10 cellular contexts compared by ENCODE assay signal in genomic region chr3:71132995-71133730, GRCh38.
DNase-seq lines count a peak whose midpoint lies in the region; ATAC-seq and TF ChIP-seq lines count a peak whose summit lies in the region.
"Had no signal": no experiment of that assay in that cellular context is flagged by ENCODE, and none has a peak within 500 bp of the region (broad histone marks: within the 10 kb centered on the region; RNA-seq: fewer than 3 reads in every experiment).

No MANE protein-coding gene starts in this region.

- H3K4me3 Mint-ChIP-seq in WTC11: peak overlapping the region; percentile 33
- H3K4me3 Mint-ChIP-seq: effector memory CD8-positive, alpha-beta T cell had no signal

- no peaks in the 10 kb centered on the region for H3K9me3 ChIP-seq in muscle layer of colon (ENCODE audit: low read length)

- POLR2A ChIA-PET in WTC11 (lab: Charles Lee): no interaction called here

- peaks cover 95% of the 10 kb centered on the region for H3K4me1 Mint-ChIP-seq in WTC11

- H3K4me3 ChIP-seq in muscle layer of colon (ENCODE audit: low read depth in 1 of 2, low read length in 2 of 2): no peak overlapping the region
- H3K4me3 ChIP-seq in dorsolateral prefrontal cortex: no peak overlapping the region

- no peaks in the 10 kb centered on the region for H3K27me3 Mint-ChIP-seq in WTC11 (ENCODE audit: low read depth)
- H3K27me3 Mint-ChIP-seq: effector memory CD8-positive, alpha-beta T cell had no signal

- peak overlapping the region; percentile 91; the same call in 1 of the 2 replicates for H3K27ac Mint-ChIP-seq in WTC11
- H3K27ac Mint-ChIP-seq: activated T-helper 2 cell treated with anti-CD3 and anti-CD28 coated beads, Interferon-gamma antibody, Interleukin-2, Interleukin-4, amounts not matched to agents 10 μg/mL and 5 μg/mL and 100 μg/mL, durations not matched to agents 14 hours and 24 hours and 36 hours had no signal

- no peak overlapping the region for H3K9ac ChIP-seq in muscle layer of colon (ENCODE audit: low read length)

- H3K36me3 ChIP-seq in muscle layer of colon (ENCODE audit: insufficient read depth, low read length): no peaks in the 10 kb centered on the region

- TF ChIP-seq CTCF in WTC11 (IDR thresholded peaks at IDR 0.05): no peak
- TF ChIP-seq CTCF in GM20000 (IDR thresholded peaks at IDR 0.05; ENCODE audit: extremely low read depth, missing control alignments): no peak
- TF ChIP-seq CTCF in dorsolateral prefrontal cortex (IDR thresholded peaks at IDR 0.05 in 54 of 56, conservative IDR thresholded peaks at IDR 0.05 in 2 of 56; ENCODE audit: low read depth in 1 of 56, partially characterized antibody in 56 of 56): no peak

- H3K27me3 ChIP-seq in muscle layer of colon (ENCODE audit: control insufficient read depth in 1 of 2, insufficient read depth in 2 of 2, low read length in 2 of 2) (no peaks in the 10 kb centered on the region), dorsolateral prefrontal cortex (no peaks in the 10 kb centered on the region)

- ATAC-seq in WTC11 (0 out of 2 replicates have a peak, but pooled peaks have one; percentile 14), HG03342 (IDR thresholded peaks at IDR 0.05; ENCODE audit: unreplicated experiment) (no peak)
- ATAC-seq: effector memory CD8-positive, alpha-beta T cell had no signal

- CTCF ChIA-PET in WTC11 (lab: Charles Lee): no interaction called here

- peaks cover 68% of the 10 kb centered on the region for H3K4me1 ChIP-seq in muscle layer of colon (ENCODE audit: insufficient read depth, low read length)

- no peaks in the 10 kb centered on the region for H3K9me3 Mint-ChIP-seq in WTC11
- H3K9me3 Mint-ChIP-seq: activated T-helper 2 cell treated with anti-CD3 and anti-CD28 coated beads, Interferon-gamma antibody, Interleukin-2, Interleukin-4, amounts not matched to agents 10 μg/mL and 5 μg/mL and 100 μg/mL, durations not matched to agents 14 hours and 24 hours and 36 hours; effector memory CD8-positive, alpha-beta T cell had no signal

- DNase-seq in COLO668 (lab: John Stamatoyannopoulos, UW; ENCODE audit: unreplicated experiment) (peak; percentile 34), HT-29 (ENCODE audit: low spot score) (peak; percentile 60), WTC11 (ENCODE audit: low spot score) (no peak), iPS-NIHi7 (ENCODE audit: extremely low spot score) (no peak), GM20000 (ENCODE audit: low spot score) (no peak), dorsolateral prefrontal cortex (no peak)
- DNase-seq: effector memory CD8-positive, alpha-beta T cell had no signal

- no peaks in the 10 kb centered on the region for H3K36me3 Mint-ChIP-seq in WTC11

- intact Hi-C loops in dorsolateral prefrontal cortex (cut with DNase I): loop anchor here (5.0 kb wide), 3 partner anchors 71 to 454 kb away; partner anchors contain the start of gene FOXP1 (in 1 of the 2)

- H3K27ac ChIP-seq in muscle layer of colon (ENCODE audit: low read depth, low read length) (peak overlapping the region; percentile 56), dorsolateral prefrontal cortex (peak overlapping the region in 27 of 59 donors; percentile 9 to 93 (median 83))

TF ChIP-seq in WTC11, 78 proteins besides CTCF, POLR2A, EP300 and RAD21:
- TF ChIP-seq ZNF512 (CRISPR knock-in tag; IDR thresholded peaks at IDR 0.05; ENCODE audit: borderline replicate concordance): no peak
- TF ChIP-seq PRDM15 (CRISPR knock-in tag; IDR thresholded peaks at IDR 0.05): peak; percentile 47; the same call in 1 of the 2 replicates
- no peak for TF ChIP-seq HMGXB4 (CRISPR knock-in tag; IDR thresholded peaks at IDR 0.05)
- TF ChIP-seq NFATC4 (CRISPR knock-in tag; IDR thresholded peaks at IDR 0.05): no peak
- TF ChIP-seq ATF3 (CRISPR knock-in tag; conservative IDR thresholded peaks at IDR 0.05): no peak

Comparison
In these comparisons a context has a peak if more than half of its experiments do, and no peak if none do; other contexts are left out.
1. DNase-seq: peak in COLO668 (single experiment) and HT-29 (single experiment); none in WTC11 (single experiment), iPS-NIHi7 (single experiment), GM20000 (single experiment) and dorsolateral prefrontal cortex (0 of 10).